8 cellular contexts compared by ENCODE assay signal in genomic region chr20:54173653-54174451, GRCh38. TPM values are rescaled to one million over a fixed set of nuclear protein-coding genes. Genes with fewer than 3 reads are reported as not detected.
DNase-seq lines count a peak whose midpoint lies in the region; ATAC-seq lines count a peak whose summit lies in the region.

Gene CYP24A1 (minus strand): TSS chr20:54173986. CDS start chr20:54173579, 407 bp downstream.

- WGBS in right cardiac atrium: 2% methylated on average over 61 of the region's 61 CpGs

- no peaks in the 10 kb centered on the region for H3K9me3 Mint-ChIP-seq in activated CD4-positive, alpha-beta T cell treated with anti-CD3 and anti-CD28 coated beads for 36 hours (ENCODE audit: low read depth)
- H3K9me3 Mint-ChIP-seq in stimulated activated naive B cell treated with anti-CD40 and anti-IgM and Interleukin-4, amounts not matched to agents 10 μg/mL and 1 μg/mL and 100 μg/mL, for 72 hours: no peaks in the 10 kb centered on the region

- no peaks in the 10 kb centered on the region for H3K9me3 ChIP-seq in right cardiac atrium (ENCODE audit: control insufficient read depth, low read length)

- H3K4me1 ChIP-seq in right cardiac atrium (ENCODE audit: control insufficient read depth, insufficient read depth, low read length): no peaks in the 10 kb centered on the region

- no peak within 1 kb of the TSS for H3K4me3 ChIP-seq in right cardiac atrium (ENCODE audit: low read length)

- intact Hi-C loops in activated CD4-positive, alpha-beta T cell treated with anti-CD3 and anti-CD28 coated beads for 36 hours (cut with DNase I, micrococcal nuclease): no loop called here
- intact Hi-C loops in right cardiac atrium (cut with DNase I): no loop called here

- H3K4me1 Mint-ChIP-seq in activated CD4-positive, alpha-beta T cell treated with anti-CD3 and anti-CD28 coated beads for 36 hours: peaks cover 18% of the 10 kb centered on the region
- H3K4me1 Mint-ChIP-seq in stimulated activated naive B cell treated with anti-CD40 and anti-IgM and Interleukin-4, amounts not matched to agents 10 μg/mL and 1 μg/mL and 100 μg/mL, for 72 hours: peaks cover 15 to 19% of the 10 kb centered on the region in 2 donors

- H3K27me3 ChIP-seq in right cardiac atrium (ENCODE audit: control insufficient read depth, insufficient read depth): peaks cover 8% of the 10 kb centered on the region

- DNase-seq in activated CD4-positive, alpha-beta T cell treated with anti-CD3 and anti-CD28 coated beads for 36 hours: peak; percentile 37
- no peak for DNase-seq in activated CD4-positive, alpha-beta T cell treated with anti-CD3 and anti-CD28 coated beads, Interleukin-2, amount 50 U/mL, for 4 hours
- DNase-seq in SW480 (ENCODE audit: low spot score) (peak; percentile 59), right cardiac atrium (peak; percentile 23 to 66 (median 47)), DMS79 (lab: John Stamatoyannopoulos, UW) (no peak), NCI-H2029 (lab: John Stamatoyannopoulos, UW) (no peak)
- DNase-seq in stimulated activated naive B cell treated with anti-CD40 and anti-IgM and Interleukin-4, amounts not matched to agents 10 μg/mL and 1 μg/mL and 100 μg/mL, for 72 hours: no peak

- peak; percentile 33 for ATAC-seq in activated CD4-positive, alpha-beta T cell treated with anti-CD3 and anti-CD28 coated beads for 36 hours
- ATAC-seq in right cardiac atrium (peak; percentile 50 to 59), HG02870 (IDR thresholded peaks at IDR 0.05; ENCODE audit: unreplicated experiment) (no peak)
- no peak for ATAC-seq in stimulated activated naive B cell treated with anti-CD40 and anti-IgM and Interleukin-4, amounts not matched to agents 10 μg/mL and 1 μg/mL and 100 μg/mL, for 72 hours (replicated peaks)

- POLR2A ChIA-PET in activated CD4-positive, alpha-beta T cell treated with anti-CD3 and anti-CD28 coated beads for 36 hours (lab: Charles Lee): no interaction called here

- H3K36me3 Mint-ChIP-seq in activated CD4-positive, alpha-beta T cell treated with anti-CD3 and anti-CD28 coated beads for 36 hours (ENCODE audit: low read depth): no peaks in the 10 kb centered on the region
- no peaks in the 10 kb centered on the region for H3K36me3 Mint-ChIP-seq in stimulated activated naive B cell treated with anti-CD40 and anti-IgM and Interleukin-4, amounts not matched to agents 10 μg/mL and 1 μg/mL and 100 μg/mL, for 72 hours

- peak within 1 kb of the TSS; percentile 19 for H3K4me3 Mint-ChIP-seq in activated CD4-positive, alpha-beta T cell treated with anti-CD3 and anti-CD28 coated beads for 36 hours
- peak within 1 kb of the TSS; percentile 43 to 56 for H3K4me3 Mint-ChIP-seq in stimulated activated naive B cell treated with anti-CD40 and anti-IgM and Interleukin-4, amounts not matched to agents 10 μg/mL and 1 μg/mL and 100 μg/mL, for 72 hours

- CTCF ChIA-PET in activated CD4-positive, alpha-beta T cell treated with anti-CD3 and anti-CD28 coated beads for 36 hours (lab: Charles Lee): interaction anchor here (1.1 to 1.4 kb wide), 2 partner anchors 26 to 71 kb away, joined by 3 to 4 read pairs; no protein-coding TSS in a partner anchor

- H3K27ac Mint-ChIP-seq in activated CD4-positive, alpha-beta T cell treated with anti-CD3 and anti-CD28 coated beads for 36 hours: no peak within 1 kb of the TSS
- no peak within 1 kb of the TSS for H3K27ac Mint-ChIP-seq in stimulated activated naive B cell treated with anti-CD40 and anti-IgM and Interleukin-4, amounts not matched to agents 10 μg/mL and 1 μg/mL and 100 μg/mL, for 72 hours

- H3K27ac ChIP-seq in right cardiac atrium (ENCODE audit: low read length): no peak within 1 kb of the TSS

- H3K27me3 Mint-ChIP-seq in activated CD4-positive, alpha-beta T cell treated with anti-CD3 and anti-CD28 coated beads for 36 hours: peaks cover 64% of the 10 kb centered on the region
- peaks cover 58 to 65% of the 10 kb centered on the region in 2 donors for H3K27me3 Mint-ChIP-seq in stimulated activated naive B cell treated with anti-CD40 and anti-IgM and Interleukin-4, amounts not matched to agents 10 μg/mL and 1 μg/mL and 100 μg/mL, for 72 hours

RNA-seq across cellular contexts. Expression of gene CYP24A1, which starts in this region (rescaled TPM):
- under 1 TPM in 1 of 2 experiments, not detected in 1; 0.07 TPM for total RNA-seq in activated CD4-positive, alpha-beta T cell treated with anti-CD3 and anti-CD28 coated beads for 36 hours
- total RNA-seq in right cardiac atrium: not detected
- not detected for polyA plus RNA-seq in right cardiac atrium

Comparison
In these comparisons a context has a peak if more than half of its experiments do, and no peak if none do; other contexts are left out.
1. Peak in DNase-seq and ATAC-seq in activated CD4-positive, alpha-beta T cell treated with anti-CD3 and anti-CD28 coated beads for 36 hours; RNA of the gene not detected or under 1 TPM.
2. Peak in DNase-seq and ATAC-seq in right cardiac atrium; RNA of the gene not detected or under 1 TPM.